Comparison of ENCODE assay signal across 8 cellular contexts in genomic region chr14:88492272-88493089, GRCh38.
DNase-seq lines count a peak whose midpoint lies in the region; ATAC-seq and TF ChIP-seq lines count a peak whose summit lies in the region.

No MANE protein-coding gene starts in this region.

- H3K36me3 ChIP-seq in PC-9 (ENCODE audit: low read depth) (no peaks in the 10 kb centered on the region), testis (ENCODE audit: low read depth, missing control alignments) (no peaks in the 10 kb centered on the region)

- no peak overlapping the region for H3K4me3 ChIP-seq in PC-9
- no peak overlapping the region for H3K4me3 ChIP-seq in fibroblast of mammary gland (ENCODE audit: control insufficient read depth, low read depth, low read length)
- H3K4me3 ChIP-seq in testis = no peak overlapping the region

- H3K9me3 ChIP-seq in PC-9 (ENCODE audit: insufficient read depth, low read depth) (no peaks in the 10 kb centered on the region), testis (no peaks in the 10 kb centered on the region)

- H3K27ac ChIP-seq in PC-9 = no peak overlapping the region
- H3K27ac ChIP-seq in testis = peak overlapping the region; percentile 34

- POLR2A ChIA-PET in PC-9 (lab: Charles Lee; ENCODE audit: unreplicated experiment) = no interaction called here

- peak; percentile 93 for ATAC-seq in GM21619 (IDR thresholded peaks at IDR 0.05; ENCODE audit: unreplicated experiment)

- H3K27me3 ChIP-seq in PC-9 (ENCODE audit: insufficient read depth, low read depth) = no peaks in the 10 kb centered on the region
- H3K27me3 ChIP-seq in testis = no peaks in the 10 kb centered on the region

- 56 to 63% methylated on average over 11 to 12 of the region's 12 CpGs for WGBS in testis, 2 donors

- H3K4me1 Mint-ChIP-seq in activated T-cell treated with anti-CD3 and anti-CD28 coated beads, Interleukin-2, amount 50 U/mL, for 24 hours (ENCODE audit: low read depth) = no peaks in the 10 kb centered on the region
- H3K4me1 Mint-ChIP-seq in neural crest cell = peaks cover 4% of the 10 kb centered on the region

- H2AFZ ChIP-seq in PC-9 = no peak overlapping the region

- no TSS peak for BruUV-seq in PC-9 (replicated peaks; lab: Mats Ljungman, UMichigan)

- peak; percentile 79 for TF ChIP-seq CTCF in PC-9 (conservative IDR thresholded peaks at IDR 0.05)
- peak; percentile 93 for TF ChIP-seq CTCF in fibroblast of mammary gland (conservative IDR thresholded peaks at IDR 0.05; ENCODE audit: control insufficient read depth, insufficient read depth, low read depth, low read length)
- TF ChIP-seq CTCF in neural crest cell (conservative IDR thresholded peaks at IDR 0.05) = peak; percentile 83
- TF ChIP-seq CTCF in testis (IDR thresholded peaks at IDR 0.05) = peak; percentile 88 to 99 (median 90)

- intact Hi-C loops in PC-9 (cut with micrococcal nuclease; ENCODE audit: unreplicated experiment) (loop anchor here (5.0 kb wide), 1 partner anchor 70 kb away; the partner anchor contains the start of gene ZC3H14), testis (cut with DNase I; ENCODE audit: low total_unique reads) (loop anchor here (10.0 kb wide), 1 partner anchor 62 kb away; the partner anchor contains the start of gene PTPN21)

- H3K79me2 ChIP-seq in PC-9 (ENCODE audit: low read depth) = no peaks in the 10 kb centered on the region

- H3K4me2 ChIP-seq in PC-9 = no peak overlapping the region

- CTCF ChIA-PET in PC-9 (lab: Charles Lee) = no interaction called here

- no peak overlapping the region for H3K4me3 Mint-ChIP-seq in activated T-cell treated with anti-CD3 and anti-CD28 coated beads, Interleukin-2, amount 50 U/mL, for 24 hours
- no peak overlapping the region for H3K4me3 Mint-ChIP-seq in neural crest cell

- H3K36me3 Mint-ChIP-seq in activated T-cell treated with anti-CD3 and anti-CD28 coated beads, Interleukin-2, amount 50 U/mL, for 24 hours (ENCODE audit: low read depth) = no peaks in the 10 kb centered on the region
- H3K36me3 Mint-ChIP-seq in neural crest cell (ENCODE audit: low read depth) = peaks cover 4% of the 10 kb centered on the region

- DNase-seq in EL (peak; percentile 73), PC-9 (peak in 1 of 2 experiments; percentile 19), fibroblast of mammary gland (ENCODE audit: low read depth) (peak; percentile 80), neural crest cell (ENCODE audit: low read depth, low spot score) (peak; percentile 86), testis (peak; percentile 89)
- peak; percentile 48 for DNase-seq in activated T-cell treated with anti-CD3 and anti-CD28 coated beads, Interleukin-2, amount 50 U/mL, for 24 hours

- no peaks in the 10 kb centered on the region for H4K20me1 ChIP-seq in PC-9 (ENCODE audit: insufficient read depth)

- peaks cover 9% of the 10 kb centered on the region for H3K27me3 Mint-ChIP-seq in activated T-cell treated with anti-CD3 and anti-CD28 coated beads, Interleukin-2, amount 50 U/mL, for 24 hours
- H3K27me3 Mint-ChIP-seq in neural crest cell (ENCODE audit: low read depth) = no peaks in the 10 kb centered on the region

- no peaks in the 10 kb centered on the region for H3K9me2 ChIP-seq in PC-9 (ENCODE audit: insufficient read depth)

- no peak overlapping the region for H3K27ac Mint-ChIP-seq in activated T-cell treated with anti-CD3 and anti-CD28 coated beads, Interleukin-2, amount 50 U/mL, for 24 hours
- no peak overlapping the region for H3K27ac Mint-ChIP-seq in neural crest cell (ENCODE audit: unreplicated experiment)

- H3K9me3 Mint-ChIP-seq in activated T-cell treated with anti-CD3 and anti-CD28 coated beads, Interleukin-2, amount 50 U/mL, for 24 hours = no peaks in the 10 kb centered on the region
- H3K9me3 Mint-ChIP-seq in neural crest cell = no peaks in the 10 kb centered on the region

- no peak for TF ChIP-seq EP300 in Ishikawa (IDR thresholded peaks at IDR 0.05; ENCODE audit: borderline replicate concordance)

- no peak for TF ChIP-seq POLR2A in testis (IDR thresholded peaks at IDR 0.05)

- H3K4me1 ChIP-seq in PC-9 (replicated peaks; ENCODE audit: insufficient read depth) (no peaks in the 10 kb centered on the region), testis (peaks cover 8% of the 10 kb centered on the region)

- peak; percentile 63 for TF ChIP-seq RAD21 in Ishikawa (IDR thresholded peaks at IDR 0.05; ENCODE audit: low read depth)

- no peaks in the 10 kb centered on the region for H3F3A ChIP-seq in PC-9 (ENCODE audit: insufficient read depth, low read depth)

TF ChIP-seq in Ishikawa, 13 proteins besides CTCF, POLR2A, EP300 and RAD21:
- TF ChIP-seq TEAD4 (IDR thresholded peaks at IDR 0.05) = no peak
- no peak for TF ChIP-seq ZBTB7A (IDR thresholded peaks at IDR 0.05; ENCODE audit: low read depth)
- TF ChIP-seq FOXM1 (IDR thresholded peaks at IDR 0.05; ENCODE audit: borderline replicate concordance, low read depth) = no peak
- no peak for TF ChIP-seq USF1 (IDR thresholded peaks at IDR 0.05)
- TF ChIP-seq REST (IDR thresholded peaks at IDR 0.05; ENCODE audit: low read depth) = no peak
- TF ChIP-seq EGR1 (IDR thresholded peaks at IDR 0.05) = no peak
- TF ChIP-seq YY1 (IDR thresholded peaks at IDR 0.05; ENCODE audit: low read depth) = no peak
TF ChIP-seq in Ishikawa: peak in this region for 0.
